ENCODE assay signal across 30 cellular contexts in genomic region chr3:144989756-144990155, GRCh38.
DNase-seq lines count a peak whose midpoint lies in the region; ATAC-seq, FAIRE-seq and TF ChIP-seq lines count a peak whose summit lies in the region.
"Had no signal": no experiment of that assay in that cellular context is flagged by ENCODE, and none has a peak within 500 bp of the region (broad histone marks: within the 10 kb centered on the region; RNA-seq: fewer than 3 reads in every experiment).

No MANE protein-coding gene starts in this region.

- no peak for TF ChIP-seq CTCF in fibroblast of pulmonary artery (IDR thresholded peaks at IDR 0.05; ENCODE audit: low read length, missing control alignments)
- TF ChIP-seq CTCF in psoas muscle (IDR thresholded peaks at IDR 0.05), result no peak

- H3K27ac ChIP-seq in psoas muscle, result no peak overlapping the region
- H3K27ac ChIP-seq: 22Rv1, PC-9, SJCRH30, spleen, thyroid gland had no signal

- ATAC-seq in psoas muscle, result no peak
- ATAC-seq in GM18873 (IDR thresholded peaks at IDR 0.05; ENCODE audit: low FRiP score, unreplicated experiment), result no peak
- ATAC-seq: activated T-cell treated with anti-CD3 and anti-CD28 coated beads, Interleukin-2, amount 50 U/mL, for 72 hours; GM12878; GM23338; left cardiac atrium had no signal

- no peak overlapping the region for H3K4me3 ChIP-seq in fibroblast of pulmonary artery (replicated peaks; ENCODE audit: low read depth, low read length)
- H3K4me3 ChIP-seq in psoas muscle, result no peak overlapping the region
- H3K4me3 ChIP-seq: GM12878, GM23338, PC-9, SJCRH30, spleen, thyroid gland had no signal

- DNase-seq in SKM-1 treated with dmso at 0.1 percent for 144 hours (lab: John Stamatoyannopoulos, UW; ENCODE audit: unreplicated experiment) (peak; percentile 2), SKM-1 (lab: John Stamatoyannopoulos, UW; ENCODE audit: unreplicated experiment) (no peak), SIG-M5 treated with dmso at 0.1 percent for 504 hours (lab: John Stamatoyannopoulos, UW; ENCODE audit: unreplicated experiment) (peak; percentile 83), fibroblast of pulmonary artery (ENCODE audit: low read depth) (peak; percentile 46), H54 (ENCODE audit: insufficient read length, low spot score) (no peak), psoas muscle (no peak), NCI-H1105 (lab: John Stamatoyannopoulos, UW) (no peak)
- DNase-seq: activated CD4-positive, alpha-beta T cell treated with anti-CD3 and anti-CD28 coated beads for 4 hours; activated naive CD4-positive, alpha-beta T cell treated with anti-CD3 and anti-CD28 coated beads, Interleukin-2, amount 10 ng/mL, durations not matched to agents 7 days and 5 days; activated T-cell treated with anti-CD3 and anti-CD28 coated beads, Interleukin-2, amount 50 U/mL, for 72 hours; AML-193; anterior cingulate cortex; erythroblast; head of caudate nucleus; left cardiac atrium; mesendoderm; NCI-H1694; NCI-H2171; NCI-H69; nucleus accumbens; PC-9; SJCRH30; spleen; stimulated activated CD4-positive, alpha-beta T cell treated with anti-CD3 and anti-CD28 coated beads, Interleukin-4, amount 100 ng/mL, for 24 hours; thyroid gland had no signal

- H3K27me3 ChIP-seq in psoas muscle (ENCODE audit: insufficient read depth in 3 of 3, low read length in 2 of 3), result no peaks in the 10 kb centered on the region
- H3K27me3 ChIP-seq: SJCRH30, spleen, thyroid gland had no signal

- H3K9me3 ChIP-seq in psoas muscle, result no peaks in the 10 kb centered on the region
- H3K9me3 ChIP-seq: SJCRH30, thyroid gland had no signal

- 24 to 37% (median 30%) methylated on average over 2 of the region's 2 CpGs for WGBS in psoas muscle, 3 donors

- H3K4me1 ChIP-seq in psoas muscle, result no peaks in the 10 kb centered on the region
- H3K4me1 ChIP-seq: SJCRH30, spleen, thyroid gland had no signal

- intact Hi-C loops in psoas muscle (cut with DNase I), result no loop called here

- FAIRE-seq in H54 (lab: Jason Lieb, UNC), result no peak
- FAIRE-seq: GM12878, GM19239 had no signal

- H3K36me3 ChIP-seq in psoas muscle (ENCODE audit: insufficient read depth in 1 of 2, low read depth in 1 of 2), result no peaks in the 10 kb centered on the region
- H3K36me3 ChIP-seq: SJCRH30, spleen, thyroid gland had no signal

- no peak for TF ChIP-seq POLR2A in H54 (IDR thresholded peaks at IDR 0.05; ENCODE audit: low read depth, low read length)

Comparison
In these comparisons a context has a peak if more than half of its experiments do, and no peak if none do; other contexts are left out.
1. DNase-seq: peak in SKM-1 treated with dmso at 0.1 percent for 144 hours (single experiment), SIG-M5 treated with dmso at 0.1 percent for 504 hours (single experiment) and fibroblast of pulmonary artery (single experiment); none in SKM-1 (single experiment), H54 (single experiment), psoas muscle (0 of 2) and NCI-H1105 (single experiment).